In genomic region chr3:71143493-71143892, GRCh38 we compare ENCODE assay signal across 10 cellular contexts.
"Had no signal": no experiment of that assay in that cellular context is flagged by ENCODE, and none has a peak within 500 bp of the region (broad histone marks: within the 10 kb centered on the region; RNA-seq: fewer than 3 reads in every experiment).

No MANE protein-coding gene starts in this region.

- H3K9me3 ChIP-seq: heart right ventricle, SJSA1, upper lobe of left lung had no signal

- H3K4me3 Mint-ChIP-seq: activated CD4-positive, alpha-beta T cell treated with anti-CD3 and anti-CD28 coated beads, Interleukin-2, amount 10 ng/mL, durations not matched to agents 24 days and 14 days had no signal

- H3K27ac ChIP-seq: heart right ventricle, parathyroid adenoma, SJSA1 had no signal

- H3K4me1 ChIP-seq: parathyroid adenoma, upper lobe of left lung had no signal

- DNase-seq: activated CD4-positive, alpha-beta T cell treated with anti-CD3 and anti-CD28 coated beads, Interleukin-2, amount 10 ng/mL, durations not matched to agents 24 days and 14 days; activated effector memory CD4-positive, alpha-beta T cell treated with anti-CD3 and anti-CD28 coated beads, Interleukin-2, amount 50 U/mL, for 16 hours; activated T-cell treated with anti-CD3 and anti-CD28 coated beads, Interleukin-2, amount 50 U/mL, for 1 hour; foreskin melanocyte; heart right ventricle; mesendoderm; stimulated activated CD4-positive, alpha-beta T cell treated with anti-CD3 and anti-CD28 coated beads, Interleukin-4, amount 100 ng/mL, for 4 hours; upper lobe of left lung had no signal

- H3K27me3 ChIP-seq: heart right ventricle, SJSA1, upper lobe of left lung had no signal

- H3K9me3 Mint-ChIP-seq: activated CD4-positive, alpha-beta T cell treated with anti-CD3 and anti-CD28 coated beads, Interleukin-2, amount 10 ng/mL, durations not matched to agents 24 days and 14 days had no signal

- H3K27ac Mint-ChIP-seq: activated CD4-positive, alpha-beta T cell treated with anti-CD3 and anti-CD28 coated beads, Interleukin-2, amount 10 ng/mL, durations not matched to agents 24 days and 14 days had no signal

- H2AFZ ChIP-seq: parathyroid adenoma had no signal

- H3K36me3 ChIP-seq: heart right ventricle, SJSA1, upper lobe of left lung had no signal

- H3K4me3 ChIP-seq: heart right ventricle, SJSA1, upper lobe of left lung had no signal
